21 cellular contexts compared by ENCODE assay signal in the genomic region with DNA sequence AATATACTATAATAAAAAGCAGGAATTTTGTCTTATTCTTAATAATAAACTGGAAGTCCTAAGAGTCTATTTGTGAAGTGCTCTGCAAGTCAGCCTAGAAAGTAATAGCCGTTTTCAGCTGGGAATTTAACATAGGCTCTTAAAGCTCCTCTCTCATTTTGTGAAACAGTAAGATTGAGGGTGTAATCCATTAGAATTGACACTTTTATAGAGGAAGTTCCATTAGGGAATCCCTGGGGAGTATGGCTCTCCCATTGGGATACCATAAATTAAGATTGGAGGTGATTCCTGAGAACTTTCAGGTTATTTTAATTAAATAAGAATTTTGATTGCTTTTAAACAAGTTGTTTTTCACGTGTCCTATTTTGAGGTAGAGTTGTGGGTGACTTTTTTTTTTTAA.
"Had no signal": no experiment of that assay in that cellular context is flagged by ENCODE, and none has a peak within 500 bp of the region (broad histone marks: within the 10 kb centered on the region; RNA-seq: fewer than 3 reads in every experiment).

No MANE protein-coding gene starts in this region.

- H3K9me3 ChIP-seq: gastrocnemius medialis, ovary, thoracic aorta, upper lobe of left lung had no signal

- H3K27ac ChIP-seq: dorsolateral prefrontal cortex, epithelial cell of prostate, gastrocnemius medialis, lower lobe of right lung, ovary, psoas muscle, sigmoid colon, spleen, thoracic aorta, tibial nerve, upper lobe of left lung had no signal

- H3K36me3 ChIP-seq: gastrocnemius medialis, ovary had no signal

- H3K4me3 ChIP-seq: dorsolateral prefrontal cortex, gastrocnemius medialis, lower lobe of right lung, ovary, psoas muscle, sigmoid colon, spleen, thoracic aorta, tibial nerve, upper lobe of left lung had no signal

- DNase-seq: dorsolateral prefrontal cortex; effector CD4-positive, alpha-beta T cell; foreskin fibroblast; gastrocnemius medialis; head of caudate nucleus; left ventricle myocardium superior; lower lobe of right lung; naive thymus-derived CD8-positive, alpha-beta T cell; occipital lobe; ovary; posterior cingulate gyrus; psoas muscle; right cardiac atrium; sigmoid colon; spleen; stimulated activated CD4-positive, alpha-beta T cell treated with anti-CD3 and anti-CD28 coated beads, Interleukin-4, amount 100 ng/mL, for 4 hours; stimulated activated naive B cell treated with anti-CD40 and anti-IgM and Interleukin-4, amounts not matched to agents 10 μg/mL and 1 μg/mL and 100 μg/mL, for 72 hours; upper lobe of left lung had no signal
